13 cellular contexts compared by ENCODE assay signal in the genomic region with DNA sequence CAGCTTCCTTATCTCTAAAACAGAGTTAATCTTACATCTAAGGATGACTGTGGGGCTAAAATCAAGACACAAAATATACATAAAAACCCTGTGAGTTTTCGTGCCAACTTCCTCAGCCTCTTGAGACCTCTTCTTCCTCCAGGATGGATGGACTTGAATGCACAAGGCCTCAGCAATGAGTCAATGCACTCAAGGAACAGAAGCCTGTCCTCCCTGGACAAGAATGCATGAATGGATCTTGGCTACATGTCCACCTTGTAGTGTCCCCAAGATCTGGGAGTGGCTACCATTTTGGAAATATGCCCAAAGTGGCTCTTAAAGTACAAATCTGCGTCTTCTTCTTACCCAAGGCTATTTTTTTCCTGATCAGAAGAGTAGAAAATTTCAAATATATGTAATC.
DNase-seq lines count a peak whose midpoint lies in the region; ATAC-seq and TF ChIP-seq lines count a peak whose summit lies in the region.
"Had no signal": no experiment of that assay in that cellular context is flagged by ENCODE, and none has a peak within 500 bp of the region (broad histone marks: within the 10 kb centered on the region; RNA-seq: fewer than 3 reads in every experiment).

No MANE protein-coding gene starts in this region.

- no peak overlapping the region for H4K8ac ChIP-seq in mesenchymal stem cell (ENCODE audit: low read length)

- no peak for TF ChIP-seq CTCF in glutamatergic neuron (IDR thresholded peaks at IDR 0.05; ENCODE audit: partially characterized antibody, unreplicated experiment)

- peaks cover 36% of the 10 kb centered on the region for H3K79me1 ChIP-seq in mesenchymal stem cell (replicated peaks; ENCODE audit: low read length, poor library complexity, severe bottlenecking)

- H3K36me3 Mint-ChIP-seq in glutamatergic neuron (ENCODE audit: unreplicated experiment): no peaks in the 10 kb centered on the region
- no peaks in the 10 kb centered on the region for H3K36me3 Mint-ChIP-seq in CD8-positive, alpha-beta memory T cell
- H3K36me3 Mint-ChIP-seq: CD14-positive monocyte had no signal

- peaks cover 14% of the 10 kb centered on the region for H3K9me3 Mint-ChIP-seq in glutamatergic neuron (ENCODE audit: unreplicated experiment)
- no peaks in the 10 kb centered on the region for H3K9me3 Mint-ChIP-seq in CD8-positive, alpha-beta memory T cell
- H3K9me3 Mint-ChIP-seq: CD14-positive monocyte had no signal

- H3K9me3 ChIP-seq in CD8-positive, alpha-beta memory T cell (ENCODE audit: low read length): no peaks in the 10 kb centered on the region
- H3K9me3 ChIP-seq in mesenchymal stem cell (ENCODE audit: control insufficient read depth, low read length): no peaks in the 10 kb centered on the region
- H3K9me3 ChIP-seq: A549, BE2C had no signal

- H3K36me3 ChIP-seq in CD8-positive, alpha-beta memory T cell (ENCODE audit: insufficient read depth, low read length): no peaks in the 10 kb centered on the region
- no peaks in the 10 kb centered on the region for H3K36me3 ChIP-seq in mesenchymal stem cell (ENCODE audit: control insufficient read depth in 1 of 2, insufficient read depth in 2 of 2, low read depth in 1 of 2, low read length in 2 of 2)
- H3K36me3 ChIP-seq: BE2C had no signal

- H2AK5ac ChIP-seq in mesenchymal stem cell (ENCODE audit: low read length, severe bottlenecking): no peak overlapping the region

- peak overlapping the region; percentile 46 for H3K4me3 Mint-ChIP-seq in glutamatergic neuron (ENCODE audit: unreplicated experiment)
- no peak overlapping the region for H3K4me3 Mint-ChIP-seq in CD8-positive, alpha-beta memory T cell

- H3K27me3 Mint-ChIP-seq in glutamatergic neuron (ENCODE audit: unreplicated experiment): peaks cover 12% of the 10 kb centered on the region
- peaks cover 6 to 49% of the 10 kb centered on the region in 2 donors for H3K27me3 Mint-ChIP-seq in CD8-positive, alpha-beta memory T cell

- no peak for ATAC-seq in GM18502 (IDR thresholded peaks at IDR 0.05; ENCODE audit: poor library complexity, unreplicated experiment)
- ATAC-seq: A549, HCT116, HepG2 had no signal

- H3K4me1 ChIP-seq in CD8-positive, alpha-beta memory T cell (ENCODE audit: insufficient read depth, low read length): no peaks in the 10 kb centered on the region
- peaks cover 24% of the 10 kb centered on the region for H3K4me1 ChIP-seq in mesenchymal stem cell (ENCODE audit: control insufficient read depth, insufficient read depth, low read depth, low read length)
- H3K4me1 ChIP-seq: A549, BE2C had no signal

- H3K4ac ChIP-seq in mesenchymal stem cell (ENCODE audit: low read depth in 1 of 2, low read length in 2 of 2): no peak overlapping the region

- peaks cover 56% of the 10 kb centered on the region for H3K4me1 Mint-ChIP-seq in glutamatergic neuron (ENCODE audit: low read depth, unreplicated experiment)
- H3K4me1 Mint-ChIP-seq in CD8-positive, alpha-beta memory T cell: no peaks in the 10 kb centered on the region
- H3K4me1 Mint-ChIP-seq: CD14-positive monocyte had no signal

- no peak overlapping the region for H3K4me3 ChIP-seq in CD8-positive, alpha-beta memory T cell (ENCODE audit: low read length)
- H3K4me3 ChIP-seq in mesenchymal stem cell (ENCODE audit: insufficient read depth in 1 of 2, low read depth in 1 of 2, low read length in 2 of 2): peak overlapping the region in 1 of 2 experiments; percentile 22
- H3K4me3 ChIP-seq: A549 had no signal

- 65% methylated on average over 1 of the region's 2 CpGs for WGBS in mesenchymal stem cell

- CTCF ChIA-PET in CD8-positive, alpha-beta memory T cell (lab: Charles Lee): interaction anchor here (1.4 kb wide), 1 partner anchor 12 kb away, joined by 3 read pairs; no protein-coding TSS in a partner anchor

- H3K23ac ChIP-seq in mesenchymal stem cell (ENCODE audit: low read length in 2 of 2): no peak overlapping the region

- H3K14ac ChIP-seq in mesenchymal stem cell (ENCODE audit: low read length in 2 of 2): no peak overlapping the region

- no peak overlapping the region for H2AFZ ChIP-seq in mesenchymal stem cell (ENCODE audit: low read depth, low read length)

- H3K4me2 ChIP-seq in mesenchymal stem cell (ENCODE audit: low read length, poor library complexity, severe bottlenecking): no peak overlapping the region
- H3K4me2 ChIP-seq: A549 had no signal

- no peak overlapping the region for H4K91ac ChIP-seq in mesenchymal stem cell (ENCODE audit: low read length)

- no peak overlapping the region for H2BK15ac ChIP-seq in mesenchymal stem cell (ENCODE audit: low read depth, poor library complexity, severe bottlenecking)

- no peak overlapping the region for H3K9ac ChIP-seq in mesenchymal stem cell (ENCODE audit: low read length)

- H3K27me3 ChIP-seq in CD8-positive, alpha-beta memory T cell (ENCODE audit: insufficient read depth, low read length, poor library complexity, severe bottlenecking): no peaks in the 10 kb centered on the region
- H3K27me3 ChIP-seq in mesenchymal stem cell (ENCODE audit: control insufficient read depth in 1 of 2, insufficient read depth in 1 of 2, low read length in 2 of 2): no peaks in the 10 kb centered on the region
- H3K27me3 ChIP-seq: BE2C had no signal

- H3K27ac ChIP-seq in temporal lobe (ENCODE audit: low read depth, low read length) (peak overlapping the region; percentile 48), mesenchymal stem cell (ENCODE audit: low read length, poor library complexity, severe bottlenecking) (no peak overlapping the region)
- H3K27ac ChIP-seq in CD8-positive, alpha-beta memory T cell (ENCODE audit: low read depth, low read length): no peak overlapping the region
- H3K27ac ChIP-seq: A549 had no signal

- H2BK12ac ChIP-seq in mesenchymal stem cell (ENCODE audit: low read length in 2 of 2): no peak overlapping the region

- H2BK5ac ChIP-seq in mesenchymal stem cell (ENCODE audit: low read depth, low read length, poor library complexity, severe bottlenecking): no peak overlapping the region

- DNase-seq in amniotic epithelial cell (ENCODE audit: low read depth) (peak; percentile 18), glutamatergic neuron (no peak), mesenchymal stem cell (no peak)
- no peak for DNase-seq in CD8-positive, alpha-beta memory T cell
- DNase-seq: BE2C, Calu3, DMS 273 treated with DMSO at 0.1 percent for 48 hours had no signal

- H3K27ac Mint-ChIP-seq in glutamatergic neuron (ENCODE audit: unreplicated experiment): peak overlapping the region; percentile 97
- H3K27ac Mint-ChIP-seq in CD8-positive, alpha-beta memory T cell: no peak overlapping the region
- H3K27ac Mint-ChIP-seq: CD14-positive monocyte had no signal

- POLR2A ChIA-PET in CD8-positive, alpha-beta memory T cell (lab: Charles Lee): no interaction called here

- no peak overlapping the region for H2BK120ac ChIP-seq in mesenchymal stem cell (ENCODE audit: low read depth, low read length)

- H3K18ac ChIP-seq in mesenchymal stem cell (ENCODE audit: low read depth in 1 of 2, low read length in 2 of 2): no peak overlapping the region
